Comparison of ENCODE assay signal across 8 cellular contexts in the genomic region with DNA sequence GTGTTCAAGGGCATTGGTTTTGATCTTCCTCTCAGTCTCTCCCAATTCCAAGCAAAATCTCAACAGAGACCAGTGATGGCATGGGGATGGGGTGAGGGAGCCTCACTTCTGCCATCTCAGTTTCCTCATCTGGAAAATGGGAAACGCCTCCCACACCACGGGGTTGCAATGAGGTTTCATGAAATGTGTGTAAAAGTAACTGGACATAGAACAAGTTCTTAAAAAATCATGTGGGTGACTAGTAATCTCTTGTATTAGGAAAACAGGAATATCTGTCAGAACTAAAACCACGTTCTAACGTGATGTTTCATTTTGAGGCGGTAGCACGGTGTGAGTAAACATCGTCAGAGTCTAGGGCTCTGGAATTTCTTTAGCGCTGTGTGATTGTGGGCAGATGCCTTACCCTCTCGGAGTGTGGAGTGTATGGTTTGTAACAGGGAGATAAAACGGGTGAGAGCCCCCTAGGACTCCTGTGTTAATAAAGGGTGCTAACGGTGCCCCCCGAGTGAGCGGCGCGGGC. TPM values are rescaled to one million over a fixed set of nuclear protein-coding genes. Genes with fewer than 3 reads are reported as not detected.
A peak's percentile ranks its signal among the peaks of the same experiment; 100 is the strongest.
DNase-seq lines count a peak whose midpoint lies in the region; ATAC-seq, FAIRE-seq and TF ChIP-seq lines count a peak whose summit lies in the region.

No MANE protein-coding gene starts in this region.

- H3K4me1 ChIP-seq in GM12878 (ENCODE audit: control insufficient read depth, insufficient read depth, low read length) (no peaks in the 10 kb centered on the region), vagina (peaks cover 18% of the 10 kb centered on the region)

- H3K9ac ChIP-seq in GM12878 (ENCODE audit: control insufficient read depth, insufficient read depth, low read length): peak overlapping the region; percentile 7; the same call in 1 of the 2 replicates

- H3K36me3 ChIP-seq in GM12878 (ENCODE audit: control insufficient read depth in 2 of 2, insufficient read depth in 2 of 2, low read length in 1 of 2): no peaks in the 10 kb centered on the region
- no peaks in the 10 kb centered on the region for H3K36me3 ChIP-seq in vagina

- no peak for TF ChIP-seq EP300 in GM12878 (IDR thresholded peaks at IDR 0.05; ENCODE audit: borderline replicate concordance in 1 of 2, control insufficient read depth in 1 of 2, low read depth in 2 of 2, low read length in 2 of 2)

- H4K20me1 ChIP-seq in GM12878 (ENCODE audit: control insufficient read depth, insufficient read depth): no peaks in the 10 kb centered on the region

- DNase-seq in AG10803 (ENCODE audit: low read depth) (peak; percentile 26), GM12878 (ENCODE audit: low read depth, low spot score) (no peak), memory B cell (ENCODE audit: low spot score in 2 of 2) (no peak), vagina (ENCODE audit: extremely low spot score in 2 of 2) (no peak), NCI-H1436 treated with DMSO at 0.1 percent for 48 hours (lab: John Stamatoyannopoulos, UW) (no peak)
- no peak for DNase-seq in stimulated activated naive CD4-positive, alpha-beta T cell (lab: John Stamatoyannopoulos, UW)

- ATAC-seq in GM19328 (IDR thresholded peaks at IDR 0.05; ENCODE audit: unreplicated experiment) (peak; percentile 34), HG03520 (IDR thresholded peaks at IDR 0.05; ENCODE audit: unreplicated experiment) (peak; percentile 23), GM12878 (no peak), memory B cell (ENCODE audit: low read depth) (peak; percentile 17)

- H3K27me3 Mint-ChIP-seq in memory B cell: peaks cover 11% of the 10 kb centered on the region

- FAIRE-seq in GM12878 (lab: Jason Lieb, UNC): peak; percentile 62

- no peak for TF ChIP-seq RAD21 in GM12878 (IDR thresholded peaks at IDR 0.05; ENCODE audit: insufficient read depth, low read depth, low read length)

- intact Hi-C loops in GM12878 (cut with micrococcal nuclease; ENCODE audit: unreplicated experiment) (no loop called here), vagina (cut with DNase I) (no loop called here)

- POLR2A ChIA-PET in GM12878 (lab: Charles Lee): interaction anchor here (1.1 kb wide), 1 partner anchor 87 kb away, joined by 3 read pairs; no protein-coding TSS in a partner anchor

- peaks cover 14% of the 10 kb centered on the region for H3K4me1 Mint-ChIP-seq in memory B cell

- SMC1A ChIA-PET in GM12878 (lab: Charles Lee; ENCODE audit: uncharacterized antibody, unreplicated experiment): interaction anchor here (1.2 to 1.6 kb wide), 2 partner anchors 18 to 434 kb away, joined by 3 to 4 read pairs; no protein-coding TSS in a partner anchor

- in situ Hi-C loops in GM12878 (cut with MboI): no loop called here

- H3K9me3 Mint-ChIP-seq in memory B cell: no peaks in the 10 kb centered on the region

- TF ChIP-seq POLR2A in GM12878 (IDR thresholded peaks at IDR 0.05; ENCODE audit: low read depth, low read length) (no peak), vagina (IDR thresholded peaks at IDR 0.05) (no peak)

- peaks cover 5 to 6% of the 10 kb centered on the region in 2 experiments; a peak in 3 of 4 replicates for H3K27me3 ChIP-seq in GM12878 (replicated peaks in 1 of 2; ENCODE audit: control insufficient read depth in 2 of 2, insufficient read depth in 2 of 2, low read length in 1 of 2)
- no peaks in the 10 kb centered on the region for H3K27me3 ChIP-seq in vagina

- H3K36me3 Mint-ChIP-seq in memory B cell: no peaks in the 10 kb centered on the region

- H3K9me3 ChIP-seq in GM12878 (replicated peaks; ENCODE audit: control insufficient read depth, insufficient read depth, low read length) (no peaks in the 10 kb centered on the region), vagina (no peaks in the 10 kb centered on the region)

- 2% methylated on average over 12 of the region's 15 CpGs for WGBS in GM12878 (ENCODE audit: insufficient coverage, insufficient replicate concordance, low lambda C conversion rate, missing lambda C conversion rate)

- peak overlapping the region; percentile 31 for H3K27ac Mint-ChIP-seq in memory B cell

- RAD21 ChIA-PET in GM12878 (lab: Charles Lee; ENCODE audit: unreplicated experiment): interaction anchor here (1.1 to 1.2 kb wide), 3 partner anchors 45 to 437 kb away, joined by 3 read pairs; no protein-coding TSS in a partner anchor

- H3K4me2 ChIP-seq in GM12878 (ENCODE audit: control insufficient read depth, insufficient read depth): peak overlapping the region; percentile 97

- no peak overlapping the region for H3K27ac ChIP-seq in GM12878 (ENCODE audit: control insufficient read depth, insufficient read depth)
- H3K27ac ChIP-seq in vagina: no peak overlapping the region

- TF ChIP-seq CTCF in AG10803 (conservative IDR thresholded peaks at IDR 0.05; ENCODE audit: low read length) (no peak), GM12878 (IDR thresholded peaks at IDR 0.05 in 2 of 3, conservative IDR thresholded peaks at IDR 0.05 in 1 of 3; ENCODE audit: control insufficient read depth in 2 of 3, extremely low read depth in 1 of 3, insufficient read depth in 1 of 3, low read depth in 3 of 3, low read length in 3 of 3) (no peak), vagina (IDR thresholded peaks at IDR 0.05) (no peak)

- BruUV-seq in GM12878 (replicated peaks; lab: Mats Ljungman, UMichigan): no TSS peak

- peak overlapping the region; percentile 83 for H3K4me3 Mint-ChIP-seq in memory B cell

- H2AFZ ChIP-seq in GM12878 (ENCODE audit: control insufficient read depth, low read depth, low read length): peak overlapping the region; percentile 90

- H3K4me3 ChIP-seq in AG10803 (ENCODE audit: low read length): peak overlapping the region; percentile 68
- peak overlapping the region; percentile 72 for H3K4me3 ChIP-seq in GM12878
- peak overlapping the region; percentile 65 to 86 for H3K4me3 ChIP-seq in vagina

- CTCF ChIA-PET in GM12878 (lab: Yijun Ruan, JAX): interaction anchor here (0.6 to 1.2 kb wide), 2 partner anchors 22 to 192 kb away, joined by 4 to 5 read pairs; no protein-coding TSS in a partner anchor

- no peaks in the 10 kb centered on the region for H3K79me2 ChIP-seq in GM12878 (ENCODE audit: control insufficient read depth, insufficient read depth, low read length)

TF ChIP-seq in GM12878, 131 proteins besides CTCF, POLR2A, EP300 and RAD21:
- TF ChIP-seq SMARCA5 (IDR thresholded peaks at IDR 0.05) (0 out of 2 replicates have a peak, but pooled peaks have one; percentile 34), DPF2 (IDR thresholded peaks at IDR 0.05) (no peak), NR2F1 (conservative IDR thresholded peaks at IDR 0.05) (no peak), RUNX3 (IDR thresholded peaks at IDR 0.05; ENCODE audit: low read length) (peak; percentile 47; the same call in 1 of the 2 replicates), NFXL1 (IDR thresholded peaks at IDR 0.05; ENCODE audit: borderline replicate concordance) (0 out of 2 replicates have a peak, but pooled peaks have one; percentile 47), CREB1 (IDR thresholded peaks at IDR 0.05; ENCODE audit: low read depth) (no peak)
- TF ChIP-seq, protein P1, sequence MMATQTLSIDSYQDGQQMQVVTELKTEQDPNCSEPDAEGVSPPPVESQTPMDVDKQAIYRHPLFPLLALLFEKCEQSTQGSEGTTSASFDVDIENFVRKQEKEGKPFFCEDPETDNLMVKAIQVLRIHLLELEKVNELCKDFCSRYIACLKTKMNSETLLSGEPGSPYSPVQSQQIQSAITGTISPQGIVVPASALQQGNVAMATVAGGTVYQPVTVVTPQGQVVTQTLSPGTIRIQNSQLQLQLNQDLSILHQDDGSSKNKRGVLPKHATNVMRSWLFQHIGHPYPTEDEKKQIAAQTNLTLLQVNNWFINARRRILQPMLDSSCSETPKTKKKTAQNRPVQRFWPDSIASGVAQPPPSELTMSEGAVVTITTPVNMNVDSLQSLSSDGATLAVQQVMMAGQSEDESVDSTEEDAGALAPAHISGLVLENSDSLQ (IDR thresholded peaks at IDR 0.05): no peak
TF ChIP-seq in GM12878: peak in this region for 3.

RNA-seq across cellular contexts. Expression of a gene that starts 55.5 kb away (rescaled TPM):
- total RNA-seq in GM12878 (2013; cell fraction: nucleolus; rRNA removed): not detected in 2 replicates
- 2.3 and 2.6 TPM in 2 replicates for total RNA-seq in GM12878 (2014; rRNA removed)
- total RNA-seq in GM12878 (2014; rRNA removed; fragmentation: Illumina TruSeq; extraction: Trizol): 2.9 and 3.0 TPM in 2 replicates
- total RNA-seq in GM12878 (2021): 3.5 and 4.3 TPM in 2 replicates
- polyA plus RNA-seq in GM12878 (2011; ENCODE audit: low read depth): 0.77 TPM
- 0.08 and 0.20 TPM in 2 replicates for polyA plus RNA-seq in GM12878 (2011; rRNA removed)
- polyA plus RNA-seq in GM12878 (2011; cell fraction: cytosol; rRNA removed): 0.08 and 0.12 TPM in 2 replicates
- polyA plus RNA-seq in GM12878 (2011; cell fraction: nucleus; rRNA removed): 0.06 and 0.28 TPM in 2 replicates
- 0.31 and 0.60 TPM in 2 replicates for polyA plus RNA-seq in GM12878 (2012)
- polyA plus RNA-seq in GM12878 (2014; fragmentation: Illumina TruSeq; extraction: Trizol): 3.2 and 4.3 TPM in 2 replicates
- under 1 TPM; 0.39 to 0.55 TPM for polyA plus RNA-seq in GM12878 (2014; fragmentation: Nextera tagmentation; extraction: Ambion mirVana)
- 2.3 and 2.7 TPM in 2 replicates for polyA plus RNA-seq in GM12878 (2014; rRNA removed)
- 1 to 10 TPM; 2.9 to 3.3 TPM for polyA plus RNA-seq in GM12878 (2016; fragmentation: Nextera tagmentation; extraction: Ambion mirVana)
- polyA minus RNA-seq in GM12878 (2011; rRNA and poly(A)+ RNA removed): 0.05 and 0.37 TPM in 2 replicates
- not detected in 2 replicates for polyA minus RNA-seq in GM12878 (2011; cell fraction: cytosol; rRNA and poly(A)+ RNA removed)
- polyA minus RNA-seq in GM12878 (2011; cell fraction: nucleus; rRNA and poly(A)+ RNA removed): not detected in 2 replicates
- total RNA-seq in vagina: 5.6 TPM
